22 cellular contexts compared by ENCODE assay signal in the genomic region with DNA sequence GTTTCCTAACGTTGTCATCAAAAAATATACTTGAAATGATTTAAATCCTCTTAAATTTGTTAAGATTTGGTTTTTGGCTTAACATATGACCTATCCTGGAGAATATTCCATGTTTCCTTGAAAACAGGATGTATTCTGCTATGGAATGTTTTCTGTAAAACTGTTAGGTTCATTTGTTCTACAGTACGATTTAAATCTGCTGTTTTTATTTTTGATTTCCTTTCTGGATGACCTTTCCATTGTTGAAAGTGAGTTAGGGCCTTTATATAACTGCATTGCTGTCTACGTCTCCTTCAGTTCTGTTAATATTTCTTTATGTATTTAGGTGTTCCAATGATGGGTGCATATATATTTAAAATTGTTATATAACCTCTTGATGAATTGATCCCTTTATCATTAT.
"Had no signal": no experiment of that assay in that cellular context is flagged by ENCODE, and none has a peak within 500 bp of the region (broad histone marks: within the 10 kb centered on the region; RNA-seq: fewer than 3 reads in every experiment).

No MANE protein-coding gene starts in this region.

- H3K27me3 ChIP-seq: colonic mucosa, esophagus muscularis mucosa, foreskin keratinocyte, gastroesophageal sphincter, heart right ventricle, left lung had no signal

- H3K4me1 ChIP-seq: colonic mucosa, esophagus muscularis mucosa, foreskin keratinocyte, gastroesophageal sphincter, heart right ventricle, left lung, lower lobe of right lung had no signal

- DNase-seq: colonic mucosa; cortex of kidney; effector CD8-positive, alpha-beta T cell; effector memory CD8-positive, alpha-beta T cell; endodermal cell; foreskin keratinocyte; glutamatergic neuron; head of caudate nucleus; heart right ventricle; hippocampal formation; left cardiac atrium; left lung; left ventricle myocardium superior; lower lobe of right lung; mammary epithelial cell; mesendoderm; midbrain; naive thymus-derived CD4-positive, alpha-beta T cell had no signal

- H3K4me1 Mint-ChIP-seq: endodermal cell; memory B cell; naive thymus-derived CD4-positive, alpha-beta T cell had no signal

- H3K27ac ChIP-seq: colonic mucosa, esophagus muscularis mucosa, foreskin keratinocyte, gastroesophageal sphincter, heart right ventricle, left lung, lower lobe of right lung had no signal

- H3K9me3 ChIP-seq: colonic mucosa, lower lobe of right lung had no signal

- H3K4me3 ChIP-seq: colonic mucosa, esophagus muscularis mucosa, gastroesophageal sphincter, heart right ventricle, left lung, lower lobe of right lung had no signal

- H3K4me3 Mint-ChIP-seq: dendritic cell treated with granulocyte-macrophage colony-stimulating factor and Interleukin-4, amounts not matched to agents 40 ng/mL and 50 ng/mL, for 4 days; effector memory CD8-positive, alpha-beta T cell; endodermal cell; memory B cell; naive thymus-derived CD4-positive, alpha-beta T cell had no signal

- H3K27ac Mint-ChIP-seq: dendritic cell treated with granulocyte-macrophage colony-stimulating factor and Interleukin-4, amounts not matched to agents 40 ng/mL and 50 ng/mL, for 4 days; effector memory CD8-positive, alpha-beta T cell; endodermal cell; memory B cell; naive thymus-derived CD4-positive, alpha-beta T cell had no signal

- ATAC-seq: effector memory CD8-positive, alpha-beta T cell; foreskin keratinocyte; gastroesophageal sphincter; heart right ventricle; left cardiac atrium; left lung; left ventricle myocardium superior; lower lobe of right lung; naive thymus-derived CD4-positive, alpha-beta T cell had no signal

- H3K36me3 Mint-ChIP-seq: memory B cell; naive thymus-derived CD4-positive, alpha-beta T cell had no signal

- H3K27me3 Mint-ChIP-seq: dendritic cell treated with granulocyte-macrophage colony-stimulating factor and Interleukin-4, amounts not matched to agents 40 ng/mL and 50 ng/mL, for 4 days; effector memory CD8-positive, alpha-beta T cell; memory B cell; naive thymus-derived CD4-positive, alpha-beta T cell had no signal
